Comparison of ENCODE assay signal across 22 cellular contexts in the genomic region with DNA sequence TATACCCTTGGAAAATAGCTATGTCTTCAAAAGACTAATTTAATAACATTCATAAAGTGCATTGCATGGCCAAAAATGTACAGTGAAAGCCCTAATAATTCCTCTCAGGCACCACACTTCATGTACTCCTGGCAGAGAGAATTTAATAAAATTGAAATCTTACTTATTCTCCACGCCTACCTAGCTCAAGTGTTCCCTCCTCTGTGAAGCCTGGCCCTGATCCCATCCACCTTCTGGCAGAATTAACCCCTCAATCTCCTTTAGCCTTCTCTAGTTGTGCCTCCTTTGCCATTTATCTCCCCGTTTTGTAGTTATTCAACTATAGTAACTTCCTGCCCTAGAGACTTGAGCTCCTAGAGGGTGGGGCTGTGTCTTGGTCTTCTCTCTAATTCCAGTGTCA. TPM values are rescaled to one million over a fixed set of nuclear protein-coding genes. Genes with fewer than 3 reads are reported as not detected.
"Had no signal": no experiment of that assay in that cellular context is flagged by ENCODE, and none has a peak within 500 bp of the region (broad histone marks: within the 10 kb centered on the region; RNA-seq: fewer than 3 reads in every experiment).

No MANE protein-coding gene starts in this region.

- H3K27me3 ChIP-seq: SJSA1 had no signal

- H3K9me3 ChIP-seq: SJSA1 had no signal

- ATAC-seq: HepG2 had no signal

- H3K9ac ChIP-seq: KMS-11 had no signal

- H3K4me3 ChIP-seq: SJSA1, SK-N-MC had no signal

- FAIRE-seq: HepG2, RCC 7860 had no signal

- H3K36me3 ChIP-seq: SJSA1 had no signal

- DNase-seq: IMR-90, Kasumi-1, MM.1S, NCI-H1092 treated with DMSO at 0.1 percent for 48 hours, NCI-H1436, NCI-H187, NCI-H2029 treated with DMSO at 0.1 percent for 48 hours, NCI-H2171 treated with DMSO at 0.1 percent for 48 hours, NCI-H345, NCI-H446 treated with DMSO at 0.1 percent for 48 hours, NCI-H510A treated with DMSO at 0.1 percent for 48 hours, NCI-H526, NCI-H82, Right ventricle myocardium superior, RPMI8226, SIG-M5 had no signal

- H3K4me2 ChIP-seq: KMS-11 had no signal

- H3K27ac ChIP-seq: KMS-11, SJSA1, SK-N-MC had no signal

RNA-seq across cellular contexts. Expression of a gene that starts 26.7 kb away (rescaled TPM):
- total RNA-seq: HT1080, IMR-90 had no signal
- polyA plus RNA-seq: IMR-90 had no signal
